Comparison of ENCODE assay signal across 8 cellular contexts in the genomic region with DNA sequence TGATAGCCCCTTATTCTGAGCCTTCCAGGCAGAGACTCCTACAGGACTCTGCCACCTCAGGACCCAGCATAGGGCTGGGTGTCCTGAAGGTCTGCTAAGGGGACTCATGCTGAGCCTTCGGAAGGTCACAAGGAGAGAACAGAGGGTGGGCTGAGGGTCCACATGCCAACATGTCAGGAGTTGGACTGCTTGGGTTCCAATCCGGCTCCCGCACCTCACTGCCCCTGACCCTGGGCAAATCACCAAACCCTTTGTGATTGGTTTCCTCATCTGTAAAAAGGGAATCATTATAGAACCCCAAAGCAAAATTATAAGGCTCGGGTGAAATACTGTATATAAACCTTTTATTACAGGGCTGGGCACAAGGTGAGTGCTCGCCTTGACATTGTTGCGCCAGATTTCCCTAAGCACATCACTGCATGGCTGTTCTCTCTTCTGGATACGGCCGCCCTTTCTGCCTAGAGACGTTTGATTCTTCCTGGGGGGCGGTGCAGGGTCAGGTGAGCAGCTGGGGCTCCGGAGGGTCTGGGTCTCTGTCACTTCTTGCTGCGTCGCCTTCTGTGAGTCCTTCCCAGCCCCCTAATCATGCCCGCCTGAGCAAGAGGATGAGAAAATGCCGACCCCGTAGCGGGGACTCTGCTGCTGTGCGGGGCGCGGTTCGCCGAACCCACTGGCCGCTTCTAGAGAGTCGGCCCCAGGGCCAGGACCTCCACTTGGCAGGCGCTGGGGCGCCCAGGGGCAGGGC.
A peak's percentile ranks its signal among the peaks of the same experiment; 100 is the strongest.
DNase-seq lines count a peak whose midpoint lies in the region; ATAC-seq and TF ChIP-seq lines count a peak whose summit lies in the region.

No MANE protein-coding gene starts in this region.

- no peak overlapping the region for H3K27ac Mint-ChIP-seq in T-helper 1 cell treated with Interleukin-12 subunit alpha and Interleukin-12 subunit beta and Interleukin-4 antibody, amounts not matched to agents 30 μg/mL and 1 μg/mL, for 36 hours

- no peaks in the 10 kb centered on the region for H3K36me3 Mint-ChIP-seq in T-helper 1 cell treated with Interleukin-12 subunit alpha and Interleukin-12 subunit beta and Interleukin-4 antibody, amounts not matched to agents 30 μg/mL and 1 μg/mL, for 36 hours (ENCODE audit: low read depth)

- peak in 1 of 4 donors; percentile 2 for ATAC-seq in heart left ventricle
- no peak for ATAC-seq in HG02981 (IDR thresholded peaks at IDR 0.05; ENCODE audit: unreplicated experiment)
- ATAC-seq in HG03432 (IDR thresholded peaks at IDR 0.05; ENCODE audit: unreplicated experiment): no peak

- H3K9me3 ChIP-seq in heart left ventricle (peaks cover 0 to 4% (median 0%) of the 10 kb centered on the region in 12 donors), skeletal muscle tissue (ENCODE audit: control insufficient read depth in 3 of 3, low read length in 3 of 3) (no peaks in the 10 kb centered on the region)

- peaks cover 3% of the 10 kb centered on the region for H3K4me1 Mint-ChIP-seq in T-helper 1 cell treated with Interleukin-12 subunit alpha and Interleukin-12 subunit beta and Interleukin-4 antibody, amounts not matched to agents 30 μg/mL and 1 μg/mL, for 36 hours (ENCODE audit: low read depth)

- H3K27me3 Mint-ChIP-seq in T-helper 1 cell treated with Interleukin-12 subunit alpha and Interleukin-12 subunit beta and Interleukin-4 antibody, amounts not matched to agents 30 μg/mL and 1 μg/mL, for 36 hours (ENCODE audit: low read depth): peaks cover 30% of the 10 kb centered on the region

- H3K36me3 ChIP-seq in heart left ventricle: no peaks in the 10 kb centered on the region
- no peaks in the 10 kb centered on the region for H3K36me3 ChIP-seq in skeletal muscle tissue (ENCODE audit: control insufficient read depth in 3 of 3, insufficient read depth in 3 of 3, low read length in 3 of 3)

- peaks cover 4% of the 10 kb centered on the region for H3K9me3 Mint-ChIP-seq in T-helper 1 cell treated with Interleukin-12 subunit alpha and Interleukin-12 subunit beta and Interleukin-4 antibody, amounts not matched to agents 30 μg/mL and 1 μg/mL, for 36 hours

- H3K4me3 Mint-ChIP-seq in T-helper 1 cell treated with Interleukin-12 subunit alpha and Interleukin-12 subunit beta and Interleukin-4 antibody, amounts not matched to agents 30 μg/mL and 1 μg/mL, for 36 hours: peak overlapping the region; percentile 82

- H3K4me3 ChIP-seq in HFF-Myc (replicated peaks; ENCODE audit: low read depth, low read length) (peak overlapping the region; percentile 48), heart left ventricle (peak overlapping the region; percentile 44 to 83 (median 65)), skeletal muscle tissue (ENCODE audit: low read length in 3 of 3) (peak overlapping the region; percentile 70 to 85 (median 74))

- DNase-seq in HFF-Myc (ENCODE audit: extremely low read depth, low read depth) (no peak), heart left ventricle (no peak), foreskin melanocyte (no peak), HCEC 1CT (no peak)

- no peaks in the 10 kb centered on the region for H3K27me3 ChIP-seq in heart left ventricle
- no peaks in the 10 kb centered on the region for H3K27me3 ChIP-seq in skeletal muscle tissue (ENCODE audit: control insufficient read depth in 3 of 3, insufficient read depth in 3 of 3, low read length in 3 of 3)

- WGBS in heart left ventricle, 4 donors: 20 to 50% (median 21%) methylated on average over 11 to 26 of the region's 26 CpGs

- H3K9ac ChIP-seq in skeletal muscle tissue (ENCODE audit: low read depth in 1 of 3, low read length in 3 of 3): peak overlapping the region; percentile 33 to 87 (median 79)

- intact Hi-C loops in heart left ventricle (cut with DNase I): loop anchor here in 2 of 10 donors (2.0 to 5.0 kb wide), 2 partner anchors 13 to 78 kb away; no protein-coding TSS in a partner anchor

- peaks cover 0 to 24% (median 11%) of the 10 kb centered on the region in 12 donors for H3K4me1 ChIP-seq in heart left ventricle
- peaks cover 7 to 20% (median 13%) of the 10 kb centered on the region in 3 donors for H3K4me1 ChIP-seq in skeletal muscle tissue (ENCODE audit: control insufficient read depth in 3 of 3, insufficient read depth in 3 of 3, low read length in 3 of 3)

- H3K27ac ChIP-seq in heart left ventricle (peak overlapping the region; percentile 26 to 90 (median 80)), skeletal muscle tissue (ENCODE audit: low read depth, low read length) (peak overlapping the region; percentile 91)

- no peak for TF ChIP-seq POLR2A in heart left ventricle (IDR thresholded peaks at IDR 0.05)

- TF ChIP-seq CTCF in HFF-Myc (IDR thresholded peaks at IDR 0.05; ENCODE audit: low read depth, low read length, missing control alignments) (no peak), heart left ventricle (IDR thresholded peaks at IDR 0.05) (no peak)
